Comparison of ENCODE assay signal across 8 cellular contexts in genomic region chr1:78839704-78840277, GRCh38.
DNase-seq lines count a peak whose midpoint lies in the region; ATAC-seq, FAIRE-seq and TF ChIP-seq lines count a peak whose summit lies in the region.

No MANE protein-coding gene starts in this region.

- H3K4me1 ChIP-seq in adipocyte (ENCODE audit: control insufficient read depth, insufficient read depth, low read length) (peaks cover 16% of the 10 kb centered on the region), testis (no peaks in the 10 kb centered on the region)

- WGBS in testis, 2 donors = 41 to 42% methylated on average over 2 of the region's 2 CpGs

- TF ChIP-seq POLR2A in H54 (IDR thresholded peaks at IDR 0.05; ENCODE audit: low read depth, low read length) = no peak
- TF ChIP-seq POLR2A in testis (IDR thresholded peaks at IDR 0.05) = no peak

- intact Hi-C loops in testis (cut with DNase I; ENCODE audit: low total_unique reads) = no loop called here

- FAIRE-seq in H54 (lab: Jason Lieb, UNC) = peak; percentile 53

- H3K9ac ChIP-seq in adipocyte (ENCODE audit: low read length) = no peak overlapping the region

- no peaks in the 10 kb centered on the region for H3K9me3 ChIP-seq in adipocyte (ENCODE audit: control insufficient read depth, low read length)
- H3K9me3 ChIP-seq in testis = no peaks in the 10 kb centered on the region

- no peak for ATAC-seq in HG02870 (IDR thresholded peaks at IDR 0.05; ENCODE audit: unreplicated experiment)

- H3K4me3 ChIP-seq in adipocyte (ENCODE audit: low read length) (no peak overlapping the region), testis (no peak overlapping the region)

- peak; percentile 39 to 63 (median 44) for TF ChIP-seq CTCF in testis (IDR thresholded peaks at IDR 0.05)

- DNase-seq in activated CD4-positive, alpha-beta T cell treated with anti-CD3 and anti-CD28 coated beads for 24 hours (ENCODE audit: low read depth in 2 of 2) = peak; percentile 4 to 32
- no peak for DNase-seq in activated CD4-positive, alpha-beta T cell treated with anti-CD3 and anti-CD28 coated beads, Interleukin-2, amount 50 U/mL, for 4 hours
- no peak for DNase-seq in H54 (ENCODE audit: insufficient read length, low spot score)
- peak; percentile 41 for DNase-seq in NCI-H2029 treated with DMSO at 0.1 percent for 48 hours (lab: John Stamatoyannopoulos, UW)
- DNase-seq in adipocyte (ENCODE audit: low read depth) = peak; percentile 82
- peak; percentile 78 for DNase-seq in inferior parietal cortex (ENCODE audit: extremely low spot score)
- DNase-seq in testis = peak; percentile 39

- no peak overlapping the region for H3K27ac ChIP-seq in testis

- no peaks in the 10 kb centered on the region for H3K27me3 ChIP-seq in adipocyte (replicated peaks; ENCODE audit: control insufficient read depth, insufficient read depth, low read length)
- no peaks in the 10 kb centered on the region for H3K27me3 ChIP-seq in testis

- H3K36me3 ChIP-seq in adipocyte (ENCODE audit: control insufficient read depth, insufficient read depth, low read length, severe bottlenecking) = no peaks in the 10 kb centered on the region
- no peaks in the 10 kb centered on the region for H3K36me3 ChIP-seq in testis (ENCODE audit: low read depth, missing control alignments)

Comparison
In these comparisons a context has a peak if more than half of its experiments do, and no peak if none do; other contexts are left out.
1. DNase-seq: peak in activated CD4-positive, alpha-beta T cell treated with anti-CD3 and anti-CD28 coated beads for 24 hours (2 of 2), NCI-H2029 treated with DMSO at 0.1 percent for 48 hours (single experiment), adipocyte (single experiment), inferior parietal cortex (single experiment) and testis (single experiment); none in activated CD4-positive, alpha-beta T cell treated with anti-CD3 and anti-CD28 coated beads, Interleukin-2, amount 50 U/mL, for 4 hours (0 of 2) and H54 (single experiment).